1 cellular context compared by ENCODE assay signal in genomic region chr2:85760371-85760770, GRCh38.
A peak's percentile ranks its signal among the peaks of the same experiment; 100 is the strongest.
TF ChIP-seq lines count a peak whose summit lies in the region.

No MANE protein-coding gene starts in this region.

TF ChIP-seq in HepG2, 621 proteins besides CTCF, POLR2A, EP300 and RAD21:
- no peak for TF ChIP-seq ZNF687 (CRISPR knock-in tag; IDR thresholded peaks at IDR 0.05)
- TF ChIP-seq, protein P1, sequence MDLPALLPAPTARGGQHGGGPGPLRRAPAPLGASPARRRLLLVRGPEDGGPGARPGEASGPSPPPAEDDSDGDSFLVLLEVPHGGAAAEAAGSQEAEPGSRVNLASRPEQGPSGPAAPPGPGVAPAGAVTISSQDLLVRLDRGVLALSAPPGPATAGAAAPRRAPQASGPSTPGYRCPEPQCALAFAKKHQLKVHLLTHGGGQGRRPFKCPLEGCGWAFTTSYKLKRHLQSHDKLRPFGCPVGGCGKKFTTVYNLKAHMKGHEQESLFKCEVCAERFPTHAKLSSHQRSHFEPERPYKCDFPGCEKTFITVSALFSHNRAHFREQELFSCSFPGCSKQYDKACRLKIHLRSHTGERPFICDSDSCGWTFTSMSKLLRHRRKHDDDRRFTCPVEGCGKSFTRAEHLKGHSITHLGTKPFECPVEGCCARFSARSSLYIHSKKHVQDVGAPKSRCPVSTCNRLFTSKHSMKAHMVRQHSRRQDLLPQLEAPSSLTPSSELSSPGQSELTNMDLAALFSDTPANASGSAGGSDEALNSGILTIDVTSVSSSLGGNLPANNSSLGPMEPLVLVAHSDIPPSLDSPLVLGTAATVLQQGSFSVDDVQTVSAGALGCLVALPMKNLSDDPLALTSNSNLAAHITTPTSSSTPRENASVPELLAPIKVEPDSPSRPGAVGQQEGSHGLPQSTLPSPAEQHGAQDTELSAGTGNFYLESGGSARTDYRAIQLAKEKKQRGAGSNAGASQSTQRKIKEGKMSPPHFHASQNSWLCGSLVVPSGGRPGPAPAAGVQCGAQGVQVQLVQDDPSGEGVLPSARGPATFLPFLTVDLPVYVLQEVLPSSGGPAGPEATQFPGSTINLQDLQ (CRISPR knock-in tag; IDR thresholded peaks at IDR 0.05) = 0 out of 2 replicates have a peak, but pooled peaks have one; percentile 4
- TF ChIP-seq ATAD3A (CRISPR knock-in tag; IDR thresholded peaks at IDR 0.05) = no peak
- no peak for TF ChIP-seq SRF (IDR thresholded peaks at IDR 0.05; ENCODE audit: low read depth, low read length)
- TF ChIP-seq JUNB (CRISPR knock-in tag; IDR thresholded peaks at IDR 0.05; ENCODE audit: borderline replicate concordance) = no peak
TF ChIP-seq in HepG2: peak in this region for 1.
